14 cellular contexts compared by ENCODE assay signal in the genomic region with DNA sequence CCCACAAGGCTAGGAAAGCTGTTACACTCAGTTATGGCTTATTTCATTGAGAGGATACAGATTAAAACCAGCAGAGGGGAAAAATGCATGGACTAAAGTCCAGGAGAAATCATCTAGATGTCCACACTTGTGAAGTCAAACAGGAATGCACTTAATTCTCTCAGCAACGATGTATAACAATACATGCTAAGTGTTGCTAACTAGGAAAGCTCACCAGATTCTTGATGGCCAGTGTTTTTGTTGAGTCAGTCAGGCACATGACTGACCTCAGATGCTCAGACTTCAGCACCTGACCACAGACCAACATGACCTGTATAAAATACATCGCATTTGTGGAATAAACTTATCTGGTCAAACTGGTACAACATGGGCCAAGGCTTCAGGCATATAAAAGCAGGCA.
"Had no signal": no experiment of that assay in that cellular context is flagged by ENCODE, and none has a peak within 500 bp of the region (broad histone marks: within the 10 kb centered on the region; RNA-seq: fewer than 3 reads in every experiment).

No MANE protein-coding gene starts in this region.

- H3K27ac Mint-ChIP-seq: naive thymus-derived CD4-positive, alpha-beta T cell; nephron progenitor cell had no signal

- H3K36me3 ChIP-seq: esophagus muscularis mucosa, gastrocnemius medialis had no signal

- H3K27me3 Mint-ChIP-seq: naive thymus-derived CD4-positive, alpha-beta T cell had no signal

- H3K27me3 ChIP-seq: esophagus muscularis mucosa, gastrocnemius medialis had no signal

- H3K27ac ChIP-seq: esophagus muscularis mucosa, gastrocnemius medialis had no signal

- H3K4me3 ChIP-seq: esophagus muscularis mucosa, gastrocnemius medialis had no signal

- H3K36me3 Mint-ChIP-seq: naive thymus-derived CD4-positive, alpha-beta T cell had no signal

- H3K4me1 ChIP-seq: esophagus muscularis mucosa, gastrocnemius medialis had no signal

- H3K4me1 Mint-ChIP-seq: naive thymus-derived CD4-positive, alpha-beta T cell; nephron progenitor cell had no signal

- H3K9me3 ChIP-seq: esophagus muscularis mucosa, gastrocnemius medialis had no signal

- DNase-seq: effector memory CD4-positive, alpha-beta T cell; gastrocnemius medialis; glutamatergic neuron; kidney; left colon; naive thymus-derived CD4-positive, alpha-beta T cell; nephron progenitor cell; posterior cingulate gyrus; right cardiac atrium; small intestine; stimulated activated CD4-positive, alpha-beta T cell treated with anti-CD3 and anti-CD28 coated beads, Interleukin-12 subunit alpha, Interleukin-12 subunit beta, amount 100 ng/mL, for 4 hours; stimulated activated naive CD4-positive, alpha-beta T cell; trophoblast cell had no signal

- H3K9me3 Mint-ChIP-seq: nephron progenitor cell had no signal

- ATAC-seq: gastrocnemius medialis; left colon; naive thymus-derived CD4-positive, alpha-beta T cell; right cardiac atrium had no signal

- H3K4me3 Mint-ChIP-seq: naive thymus-derived CD4-positive, alpha-beta T cell; nephron progenitor cell had no signal
